ENCODE assay signal across 29 cellular contexts in genomic region chr18:21054252-21054821, GRCh38. TPM values are rescaled to one million over a fixed set of nuclear protein-coding genes. Genes with fewer than 3 reads are reported as not detected.
DNase-seq lines count a peak whose midpoint lies in the region; ATAC-seq, FAIRE-seq and TF ChIP-seq lines count a peak whose summit lies in the region.
"Had no signal": no experiment of that assay in that cellular context is flagged by ENCODE, and none has a peak within 500 bp of the region (broad histone marks: within the 10 kb centered on the region; RNA-seq: fewer than 3 reads in every experiment).

No MANE protein-coding gene starts in this region.

- H3K4me1 ChIP-seq in A549, result peaks cover 49% of the 10 kb centered on the region
- peaks cover 22% of the 10 kb centered on the region for H3K4me1 ChIP-seq in RWPE2 (ENCODE audit: insufficient read depth, poor library complexity, severe bottlenecking)
- H3K4me1 ChIP-seq in kidney (ENCODE audit: control insufficient read depth in 1 of 2, insufficient read depth in 1 of 2, low read depth in 1 of 2, low read length in 2 of 2), result no peaks in the 10 kb centered on the region
- H3K4me1 ChIP-seq: neural progenitor cell had no signal

- H3K9me3 ChIP-seq in A549, result no peaks in the 10 kb centered on the region
- no peaks in the 10 kb centered on the region for H3K9me3 ChIP-seq in RWPE2 (ENCODE audit: severe bottlenecking)
- H3K9me3 ChIP-seq in kidney (ENCODE audit: control insufficient read depth in 1 of 2, low read length in 2 of 2), result no peaks in the 10 kb centered on the region
- H3K9me3 ChIP-seq: heart left ventricle, right lobe of liver, upper lobe of left lung had no signal

- POLR2A ChIA-PET in A549 (lab: Yijun Ruan, JAX), result no interaction called here

- ATAC-seq in A549 (peak in 1 of 2 experiments; percentile 42; a peak in 1 of 6 replicates), RWPE2 (ENCODE audit: low read depth) (no peak), HG03378 (IDR thresholded peaks at IDR 0.05; ENCODE audit: unreplicated experiment) (no peak), GM21825 (IDR thresholded peaks at IDR 0.05; ENCODE audit: unreplicated experiment) (no peak), HG03196 (IDR thresholded peaks at IDR 0.05; ENCODE audit: unreplicated experiment) (no peak)
- ATAC-seq: activated T-cell treated with anti-CD3 and anti-CD28 coated beads, Interleukin-2, amount 50 U/mL, for 4 hours had no signal

- peak overlapping the region; percentile 24 to 64; a peak in 2 of 6 replicates for H3K27ac ChIP-seq in A549
- peak overlapping the region; percentile 82 for H3K27ac ChIP-seq in RWPE2 (ENCODE audit: poor library complexity, severe bottlenecking)
- no peak overlapping the region for H3K27ac ChIP-seq in kidney (ENCODE audit: low read depth in 2 of 2, low read length in 2 of 2)
- H3K27ac ChIP-seq: heart left ventricle, neural progenitor cell, right lobe of liver, upper lobe of left lung, VCaP had no signal

- FAIRE-seq in A549 (lab: Jason Lieb, UNC) (no peak), GM18507 (lab: Jason Lieb, UNC) (peak; percentile 5), kidney (lab: Jason Lieb, UNC) (no peak)

- H3K36me3 ChIP-seq in RWPE2 (ENCODE audit: low read depth) (peaks cover 5% of the 10 kb centered on the region), kidney (ENCODE audit: control insufficient read depth in 1 of 2, insufficient read depth in 2 of 2, low read length in 2 of 2) (no peaks in the 10 kb centered on the region)
- H3K36me3 ChIP-seq: heart left ventricle, neural progenitor cell, right lobe of liver, upper lobe of left lung had no signal

- no peak for TF ChIP-seq CTCF in A549 (IDR thresholded peaks at IDR 0.05)
- TF ChIP-seq CTCF in RWPE2 (IDR thresholded peaks at IDR 0.05; ENCODE audit: poor library complexity, severe bottlenecking), result no peak
- TF ChIP-seq CTCF in kidney (IDR thresholded peaks at IDR 0.05; ENCODE audit: borderline replicate concordance, extremely low read depth, insufficient read depth), result peak; percentile 5

- no peak for TF ChIP-seq EP300 in A549 (IDR thresholded peaks at IDR 0.05)

- no peak overlapping the region for H3K4me3 ChIP-seq in A549
- no peak overlapping the region for H3K4me3 ChIP-seq in RWPE2 (ENCODE audit: severe bottlenecking)
- H3K4me3 ChIP-seq in kidney (ENCODE audit: low read length in 2 of 2), result no peak overlapping the region
- H3K4me3 ChIP-seq: heart left ventricle, lung, neural progenitor cell, right lobe of liver, upper lobe of left lung had no signal

- CTCF ChIA-PET in A549 (lab: Yijun Ruan, JAX), result no interaction called here

- no peak overlapping the region for H3K9ac ChIP-seq in kidney (ENCODE audit: low read length in 2 of 2)
- H3K9ac ChIP-seq: neural progenitor cell had no signal

- no peak for DNase-seq in A549 (ENCODE audit: low read depth in 1 of 2, low spot score in 1 of 2)
- DNase-seq in GM18507 (ENCODE audit: extremely low spot score, insufficient read length, low read depth), result no peak
- DNase-seq in RWPE2 (ENCODE audit: low spot score), result no peak
- no peak for DNase-seq in kidney
- DNase-seq in NAMALWA (ENCODE audit: low spot score), result no peak
- DNase-seq: ACHN; activated CD4-positive, alpha-beta T cell treated with anti-CD3 and anti-CD28 coated beads, Interleukin-2, amount 50 U/mL, for 1 hour; activated naive CD4-positive, alpha-beta T cell; activated T-cell treated with anti-CD3 and anti-CD28 coated beads, Interleukin-2, amount 50 U/mL, for 4 hours; cerebellar nuclear complex; DMS79; GDM1; GOT3; heart left ventricle; kidney glomerular epithelial cell; NCI-H1436; NCI-H2081 treated with DMSO at 0.1 percent for 48 hours; NCI-H226; NCI-H69; right lobe of liver; stimulated activated CD4-positive, alpha-beta T cell treated with anti-CD3 and anti-CD28 coated beads, Interleukin-12 subunit alpha, Interleukin-12 subunit beta, amount 100 ng/mL, for 4 hours; stimulated activated CD4-positive, alpha-beta T cell treated with anti-CD3 and anti-CD28 coated beads, Interleukin-4, amount 100 ng/mL, for 1 hour; upper lobe of left lung had no signal

- 72% methylated on average over 3 of the region's 3 CpGs for WGBS in A549 (ENCODE audit: missing lambda C conversion rate)

- no peaks in the 10 kb centered on the region for H3K27me3 ChIP-seq in RWPE2 (ENCODE audit: insufficient read depth, poor library complexity, severe bottlenecking)
- H3K27me3 ChIP-seq: heart left ventricle, neural progenitor cell, right lobe of liver, upper lobe of left lung had no signal

- intact Hi-C loops in kidney (cut with DNase I), result no loop called here

- no peak for TF ChIP-seq RAD21 in A549 (conservative IDR thresholded peaks at IDR 0.05 in 1 of 2, IDR thresholded peaks at IDR 0.05 in 1 of 2)

- H3K4me2 ChIP-seq in A549, result peak overlapping the region; percentile 63; the same call in 1 of the 3 replicates
- H3K4me2 ChIP-seq: neural progenitor cell had no signal

- no peak for TF ChIP-seq POLR2A in A549 (IDR thresholded peaks at IDR 0.05; ENCODE audit: low read length)

TF ChIP-seq in A549, 52 proteins besides CTCF, POLR2A, EP300 and RAD21:
- TF ChIP-seq ESRRA (IDR thresholded peaks at IDR 0.05; ENCODE audit: borderline replicate concordance, low read length) (no peak), POLR2AphosphoS2 (conservative IDR thresholded peaks at IDR 0.05; ENCODE audit: low read length) (no peak), KDM1A (IDR thresholded peaks at IDR 0.05; ENCODE audit: low read depth) (no peak), RNF2 (IDR thresholded peaks at IDR 0.05; ENCODE audit: borderline replicate concordance, low read depth) (no peak), HDAC2 (IDR thresholded peaks at IDR 0.05) (no peak), NPAS2 (CRISPR knock-in tag; IDR thresholded peaks at IDR 0.05; ENCODE audit: borderline replicate concordance) (no peak), BCL3 (IDR thresholded peaks at IDR 0.05) (no peak), FOSB (CRISPR knock-in tag; IDR thresholded peaks at IDR 0.05) (no peak), HOXB5 (CRISPR knock-in tag; IDR thresholded peaks at IDR 0.05) (no peak), TFCP2L1 (CRISPR knock-in tag; IDR thresholded peaks at IDR 0.05) (no peak), FOSL2 (IDR thresholded peaks at IDR 0.05) (no peak), FOSL2 (CRISPR knock-in tag; IDR thresholded peaks at IDR 0.05) (no peak), CHD4 (IDR thresholded peaks at IDR 0.05; ENCODE audit: borderline replicate concordance) (no peak), JUN (IDR thresholded peaks at IDR 0.05) (no peak), CHD2 (IDR thresholded peaks at IDR 0.05; ENCODE audit: low read length, partially characterized antibody) (no peak), RCOR1 (IDR thresholded peaks at IDR 0.05; ENCODE audit: low read depth, low read length) (no peak)
- TF ChIP-seq, protein P1, sequence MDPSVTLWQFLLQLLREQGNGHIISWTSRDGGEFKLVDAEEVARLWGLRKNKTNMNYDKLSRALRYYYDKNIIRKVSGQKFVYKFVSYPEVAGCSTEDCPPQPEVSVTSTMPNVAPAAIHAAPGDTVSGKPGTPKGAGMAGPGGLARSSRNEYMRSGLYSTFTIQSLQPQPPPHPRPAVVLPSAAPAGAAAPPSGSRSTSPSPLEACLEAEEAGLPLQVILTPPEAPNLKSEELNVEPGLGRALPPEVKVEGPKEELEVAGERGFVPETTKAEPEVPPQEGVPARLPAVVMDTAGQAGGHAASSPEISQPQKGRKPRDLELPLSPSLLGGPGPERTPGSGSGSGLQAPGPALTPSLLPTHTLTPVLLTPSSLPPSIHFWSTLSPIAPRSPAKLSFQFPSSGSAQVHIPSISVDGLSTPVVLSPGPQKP (IDR thresholded peaks at IDR 0.05; ENCODE audit: low read depth, low read length), result no peak
- TF ChIP-seq, protein P2, sequence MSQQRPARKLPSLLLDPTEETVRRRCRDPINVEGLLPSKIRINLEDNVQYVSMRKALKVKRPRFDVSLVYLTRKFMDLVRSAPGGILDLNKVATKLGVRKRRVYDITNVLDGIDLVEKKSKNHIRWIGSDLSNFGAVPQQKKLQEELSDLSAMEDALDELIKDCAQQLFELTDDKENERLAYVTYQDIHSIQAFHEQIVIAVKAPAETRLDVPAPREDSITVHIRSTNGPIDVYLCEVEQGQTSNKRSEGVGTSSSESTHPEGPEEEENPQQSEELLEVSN (IDR thresholded peaks at IDR 0.05; ENCODE audit: borderline replicate concordance, low read depth), result no peak
- TF ChIP-seq, protein P3, sequence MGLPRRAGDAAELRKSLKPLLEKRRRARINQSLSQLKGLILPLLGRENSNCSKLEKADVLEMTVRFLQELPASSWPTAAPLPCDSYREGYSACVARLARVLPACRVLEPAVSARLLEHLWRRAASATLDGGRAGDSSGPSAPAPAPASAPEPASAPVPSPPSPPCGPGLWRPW (IDR thresholded peaks at IDR 0.05), result no peak

RNA-seq across cellular contexts. Expression of gene ROCK1, which starts 57.3 kb away (rescaled TPM):
- polyA plus RNA-seq in A549 (2011; rRNA removed) (24.3 and 31.8 TPM in 2 replicates), A549 (2017; fragmentation: RNase III; extraction: RNeasy Plus Mini Kit Qiagen cat#74134 plus additional on column Dnase treatment) (19.4 to 20.5 TPM (median 19.6 TPM) in 3 replicates), kidney (ENCODE audit: insufficient read depth, low read depth, low replicate concordance) (10.5 TPM)
- 2.6 TPM in 2 replicates for polyA plus RNA-seq in A549 (2012; cell fraction: cytosol; rRNA removed)
- polyA plus RNA-seq in A549 (2012; cell fraction: nucleus; rRNA removed), result 4.6 and 5.1 TPM in 2 replicates
- polyA minus RNA-seq in A549 (2011; rRNA and poly(A)+ RNA removed), result 13.8 and 17.9 TPM in 2 replicates
- total RNA-seq in kidney, result 56.5 TPM

Comparison
In these comparisons a context has a peak if more than half of its experiments do, and no peak if none do; other contexts are left out.
1. H3K27ac ChIP-seq: peak in A549 (2 of 2) and RWPE2 (single experiment); none in kidney (0 of 2).